ENCODE assay signal across 8 cellular contexts in the genomic region with DNA sequence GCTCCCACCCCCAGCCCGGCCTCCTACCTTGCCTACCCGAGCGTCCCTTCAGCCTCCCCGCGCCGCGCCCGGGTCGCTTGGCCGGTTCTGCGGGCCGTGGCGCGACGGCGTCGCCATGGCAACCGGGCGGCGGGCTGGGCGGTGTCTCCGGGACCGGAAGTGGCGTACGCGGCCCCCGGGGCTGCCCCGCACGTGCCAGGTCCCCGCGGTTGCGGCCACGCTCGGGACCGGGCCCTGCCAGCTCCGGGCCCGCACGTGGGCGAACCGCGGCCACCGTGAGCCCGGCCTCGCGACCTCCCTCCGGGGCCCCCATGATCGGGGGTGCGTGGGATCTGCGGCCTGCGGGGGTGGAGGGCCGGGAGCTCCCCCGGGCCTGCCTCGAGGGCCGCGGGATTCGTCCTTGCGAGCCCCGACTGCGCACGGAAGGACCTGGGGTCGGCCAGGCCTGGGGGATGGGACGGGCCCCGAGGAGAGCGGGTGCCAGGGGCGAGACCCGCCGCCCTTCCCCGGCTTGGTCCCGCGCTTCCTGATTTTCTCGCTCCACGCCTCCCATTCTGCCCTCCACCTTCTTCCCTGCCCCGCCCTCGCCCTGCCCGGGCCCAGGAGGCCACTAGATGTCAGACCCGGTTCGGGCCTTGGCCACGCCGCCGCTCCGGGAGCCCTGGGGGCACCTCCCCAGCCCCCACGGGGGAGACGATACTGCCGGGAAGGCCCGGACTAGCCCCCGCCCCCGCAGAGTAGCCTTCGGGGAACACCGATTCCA. TPM values are rescaled to one million over a fixed set of nuclear protein-coding genes. Genes with fewer than 3 reads are reported as not detected.
A peak's percentile ranks its signal among the peaks of the same experiment; 100 is the strongest.
DNase-seq lines count a peak whose midpoint lies in the region; ATAC-seq and TF ChIP-seq lines count a peak whose summit lies in the region.

A gene with protein sequence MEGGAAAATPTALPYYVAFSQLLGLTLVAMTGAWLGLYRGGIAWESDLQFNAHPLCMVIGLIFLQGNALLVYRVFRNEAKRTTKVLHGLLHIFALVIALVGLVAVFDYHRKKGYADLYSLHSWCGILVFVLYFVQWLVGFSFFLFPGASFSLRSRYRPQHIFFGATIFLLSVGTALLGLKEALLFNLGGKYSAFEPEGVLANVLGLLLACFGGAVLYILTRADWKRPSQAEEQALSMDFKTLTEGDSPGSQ (minus strand): TSS at position 89 of the 763 bp plus-strand sequence. CDS start 8,759 bp downstream, outside the sequence.

- intact Hi-C loops in Caco-2 (cut with micrococcal nuclease; ENCODE audit: unreplicated experiment): loop anchor here (1.0 to 5.0 kb wide), 5 partner anchors 18 to 166 kb away; a partner anchor contains a TSS
- intact Hi-C loops in activated naive CD4-positive, alpha-beta T cell treated with anti-CD3 and anti-CD28 coated beads for 36 hours (cut with micrococcal nuclease): loop anchor here (1.0 to 5.0 kb wide), 4 partner anchors 32 to 251 kb away; a partner anchor contains a TSS
- intact Hi-C loops in ovary (cut with DNase I): no loop called here
- intact Hi-C loops in tibial artery (cut with DNase I; ENCODE audit: low total_unique reads): no loop called here

- CTCF ChIA-PET in Caco-2 (lab: Charles Lee): interaction anchor here (0.5 to 3.0 kb wide), 10 partner anchors 11 to 296 kb away, joined by 3 to 17 read pairs (median 4); a partner anchor contains a TSS
- CTCF ChIA-PET in RWPE1 (lab: Yijun Ruan, JAX): interaction anchor here (0.6 to 5.0 kb wide), 8 partner anchors 11 to 165 kb away, joined by 3 to 28 read pairs (median 5); no protein-coding TSS in a partner anchor
- CTCF ChIA-PET in activated naive CD4-positive, alpha-beta T cell treated with anti-CD3 and anti-CD28 coated beads for 36 hours (lab: Charles Lee): interaction anchor here (0.7 to 1.5 kb wide), 6 partner anchors 21 to 167 kb away, joined by 3 to 7 read pairs (median 4); no protein-coding TSS in a partner anchor

- H3K4me3 Mint-ChIP-seq in Caco-2 (ENCODE audit: unreplicated experiment): peak within 1 kb of the TSS; percentile 72
- H3K4me3 Mint-ChIP-seq in activated naive CD4-positive, alpha-beta T cell treated with anti-CD3 and anti-CD28 coated beads for 36 hours: peak within 1 kb of the TSS; percentile 67

- H3K9me3 Mint-ChIP-seq in Caco-2 (ENCODE audit: unreplicated experiment): no peaks in the 10 kb centered on the region
- H3K9me3 Mint-ChIP-seq in activated naive CD4-positive, alpha-beta T cell treated with anti-CD3 and anti-CD28 coated beads for 36 hours: no peaks in the 10 kb centered on the region

- POLR2A ChIA-PET in Caco-2 (lab: Charles Lee): interaction anchor here (0.8 to 1.1 kb wide), 2 partner anchors 14 to 175 kb away, joined by 3 to 4 read pairs; no protein-coding TSS in a partner anchor
- POLR2A ChIA-PET in RWPE1 (lab: Yijun Ruan, JAX; ENCODE audit: low non-redundant PET): interaction anchor here (1.1 kb wide), 1 partner anchor 11 kb away, joined by 3 read pairs; no protein-coding TSS in a partner anchor

- H3K4me1 ChIP-seq in Caco-2 (peaks cover 14% of the 10 kb centered on the region), ovary (ENCODE audit: insufficient read depth) (peaks cover 7% of the 10 kb centered on the region), tibial artery (peaks cover 0 to 33% (median 13%) of the 10 kb centered on the region in 4 donors)

- peaks cover 19% of the 10 kb centered on the region for H3K36me3 Mint-ChIP-seq in Caco-2 (ENCODE audit: insufficient read depth, unreplicated experiment)
- H3K36me3 Mint-ChIP-seq in activated naive CD4-positive, alpha-beta T cell treated with anti-CD3 and anti-CD28 coated beads for 36 hours (ENCODE audit: low read depth): no peaks in the 10 kb centered on the region

- H3K36me3 ChIP-seq in Caco-2 (ENCODE audit: control insufficient read depth, insufficient read depth, low read length): no peaks in the 10 kb centered on the region
- no peaks in the 10 kb centered on the region for H3K36me3 ChIP-seq in ovary
- H3K36me3 ChIP-seq in tibial artery: no peaks in the 10 kb centered on the region

- peak within 1 kb of the TSS; percentile 56 for H3K27ac ChIP-seq in HL-60 (replicated peaks)
- peak within 1 kb of the TSS; percentile 78 for H3K27ac ChIP-seq in RWPE1
- H3K27ac ChIP-seq in ovary: peak within 1 kb of the TSS; percentile 48 to 77
- peak within 1 kb of the TSS; percentile 63 to 67 for H3K27ac ChIP-seq in tibial artery

- no peaks in the 10 kb centered on the region for H3K27me3 ChIP-seq in Caco-2 (replicated peaks; ENCODE audit: control insufficient read depth, insufficient read depth, low read length)
- H3K27me3 ChIP-seq in HL-60 (ENCODE audit: insufficient read depth, poor library complexity, severe bottlenecking): peaks cover 3% of the 10 kb centered on the region
- H3K27me3 ChIP-seq in ovary: no peaks in the 10 kb centered on the region
- peaks cover 0 to 5% of the 10 kb centered on the region in 2 donors for H3K27me3 ChIP-seq in tibial artery

- peak; percentile 56 for TF ChIP-seq POLR2A in ovary (IDR thresholded peaks at IDR 0.05)

- peak within 1 kb of the TSS; percentile 90 for H3K27ac Mint-ChIP-seq in Caco-2 (ENCODE audit: unreplicated experiment)
- H3K27ac Mint-ChIP-seq in activated naive CD4-positive, alpha-beta T cell treated with anti-CD3 and anti-CD28 coated beads for 36 hours: peak within 1 kb of the TSS; percentile 79

- WGBS in ovary, 3 donors: 2 to 5% (median 2%) methylated on average over 49 to 89 of the region's 89 CpGs

- TF ChIP-seq CTCF in Caco-2 (IDR thresholded peaks at IDR 0.05; ENCODE audit: insufficient read depth in 1 of 2, low read depth in 1 of 2, low read length in 1 of 2, severe bottlenecking in 1 of 2, unreplicated experiment in 1 of 2) (peak; percentile 11 to 48), HL-60 (IDR thresholded peaks at IDR 0.05; ENCODE audit: insufficient read depth, low read length) (no peak), RWPE1 (conservative IDR thresholded peaks at IDR 0.05; ENCODE audit: low read depth) (peak; percentile 36; the same call in 1 of the 2 replicates), ovary (IDR thresholded peaks at IDR 0.05) (no peak), tibial artery (IDR thresholded peaks at IDR 0.05) (no peak)

- H3K4me3 ChIP-seq in Caco-2 (ENCODE audit: low read depth, low read length): peak within 1 kb of the TSS; percentile 85
- H3K4me3 ChIP-seq in HL-60 (replicated peaks; ENCODE audit: insufficient read depth, low read length): peak within 1 kb of the TSS; percentile 49
- peak within 1 kb of the TSS; percentile 65 for H3K4me3 ChIP-seq in ovary
- peak within 1 kb of the TSS; percentile 61 to 65 for H3K4me3 ChIP-seq in tibial artery

- no peaks in the 10 kb centered on the region for H3K27me3 Mint-ChIP-seq in Caco-2 (ENCODE audit: insufficient read depth, unreplicated experiment)
- H3K27me3 Mint-ChIP-seq in activated naive CD4-positive, alpha-beta T cell treated with anti-CD3 and anti-CD28 coated beads for 36 hours (ENCODE audit: low read depth): no peaks in the 10 kb centered on the region

- H3K9me3 ChIP-seq in Caco-2: no peaks in the 10 kb centered on the region
- no peaks in the 10 kb centered on the region for H3K9me3 ChIP-seq in ovary
- no peaks in the 10 kb centered on the region for H3K9me3 ChIP-seq in tibial artery

- DNase-seq in Caco-2 (peak; percentile 91 to 97), HL-60 (ENCODE audit: low read depth in 1 of 2, low spot score in 1 of 2) (peak; percentile 43 to 62), RWPE1 (ENCODE audit: low spot score) (peak; percentile 84), globus pallidus (ENCODE audit: low spot score) (peak; percentile 16), ovary (peak; percentile 81 to 90 (median 86)), tibial artery (peak; percentile 75 to 84)
- peak; percentile 66 for DNase-seq in activated naive CD4-positive, alpha-beta T cell treated with anti-CD3 and anti-CD28 coated beads for 36 hours

- no peak for TF ChIP-seq EP300 in ovary (IDR thresholded peaks at IDR 0.05)

- no TSS peak for BruUV-seq in Caco-2 (replicated peaks; lab: Mats Ljungman, UMichigan)

- ATAC-seq in GM19463 (IDR thresholded peaks at IDR 0.05; ENCODE audit: unreplicated experiment): peak; percentile 61

- peaks cover 7% of the 10 kb centered on the region for H3K4me1 Mint-ChIP-seq in Caco-2 (ENCODE audit: low read depth, unreplicated experiment)
- peaks cover 23% of the 10 kb centered on the region for H3K4me1 Mint-ChIP-seq in activated naive CD4-positive, alpha-beta T cell treated with anti-CD3 and anti-CD28 coated beads for 36 hours (ENCODE audit: low read depth)

RNA-seq across cellular contexts. Expression of the gene that starts here (rescaled TPM):
- total RNA-seq in Caco-2 (2022): 46.3 and 48.3 TPM in 2 replicates
- 1 to 10 TPM; 2.3 to 2.6 TPM for total RNA-seq in activated naive CD4-positive, alpha-beta T cell treated with anti-CD3 and anti-CD28 coated beads for 36 hours
- total RNA-seq in ovary: 10 to 100 TPM in 6 of 7 donors, 1 to 10 TPM in 1; 9.3 to 43.8 (median 18.8) TPM
- polyA plus RNA-seq in ovary: 10 to 100 TPM in 1 of 2 donors, 1 to 10 TPM in 1; 8.6 to 10.5 TPM

Comparison
In these comparisons a context has a peak if more than half of its experiments do, and no peak if none do; other contexts are left out.
1. Peak in every context shown above with its lines: DNase-seq, ATAC-seq, H3K4me3 ChIP-seq and H3K27ac ChIP-seq.
2. DNase-seq: peak in every context shown above with its lines; median percentile 94 in Caco-2; 86 in ovary; 84 in RWPE1; 80 in tibial artery; 66 in activated naive CD4-positive, alpha-beta T cell treated with anti-CD3 and anti-CD28 coated beads for 36 hours; 52 in HL-60; 16 in globus pallidus.
3. CTCF ChIP-seq: peak in Caco-2 (2 of 2) and RWPE1 (single experiment); none in HL-60 (single experiment), ovary (0 of 3) and tibial artery (0 of 2).
4. intact Hi-C loops: an anchor here in Caco-2 (1.0 to 5.0 kb wide) and activated naive CD4-positive, alpha-beta T cell treated with anti-CD3 and anti-CD28 coated beads for 36 hours (1.0 to 5.0 kb wide); none called in ovary and tibial artery.